Comparison of ENCODE assay signal across 8 cellular contexts in the genomic region with DNA sequence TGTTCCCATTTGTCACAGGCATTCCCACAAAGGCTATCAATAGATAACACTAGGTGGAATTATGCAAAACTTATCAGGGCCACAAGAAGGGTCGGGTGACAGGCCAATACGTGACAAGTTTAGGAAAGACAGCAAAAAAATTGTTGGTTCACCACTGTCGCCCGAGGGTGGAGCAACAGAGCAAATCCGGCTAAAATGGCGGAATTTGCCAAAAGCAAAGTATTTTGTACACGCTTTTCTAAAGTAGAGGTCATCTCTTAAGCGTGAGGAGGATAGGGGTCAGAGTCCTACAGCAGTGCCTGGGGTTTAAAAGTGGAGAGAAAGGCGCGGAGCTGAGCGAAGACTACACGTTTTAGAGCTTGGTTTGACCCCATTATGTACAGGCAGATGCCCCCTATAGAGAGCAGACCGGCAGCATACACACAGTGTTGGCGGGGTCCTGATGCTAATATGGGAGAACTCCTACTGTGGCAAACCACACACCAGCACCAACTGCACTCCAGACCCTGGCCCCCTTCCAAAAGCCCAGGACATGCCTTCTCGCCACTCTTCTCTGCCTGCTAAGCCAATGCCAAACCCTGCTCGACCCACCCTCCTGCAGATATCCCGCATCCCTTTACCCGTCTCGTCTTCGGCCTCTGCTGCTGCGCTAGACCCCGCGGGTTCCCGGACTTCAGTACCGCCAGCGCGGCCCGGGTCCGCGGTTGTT. TPM values are rescaled to one million over a fixed set of nuclear protein-coding genes. Genes with fewer than 3 reads are reported as not detected.
DNase-seq lines count a peak whose midpoint lies in the region; ATAC-seq and TF ChIP-seq lines count a peak whose summit lies in the region.

No MANE protein-coding gene starts in this region.

- in situ Hi-C loops in brain microvascular endothelial cell (cut with HindIII; ENCODE audit: low pct_ligation_motif_present, low sequenced_read_pairs), result no loop called here

- ATAC-seq in GM19452 (IDR thresholded peaks at IDR 0.05; ENCODE audit: unreplicated experiment) (peak; percentile 37), HG03442 (IDR thresholded peaks at IDR 0.05; ENCODE audit: unreplicated experiment) (peak; percentile 33)

- DNase-seq in NCI-H2227 (lab: John Stamatoyannopoulos, UW; ENCODE audit: unreplicated experiment) (peak; percentile 23), NCI-H2227 treated with DMSO at 0.1 percent for 48 hours (lab: John Stamatoyannopoulos, UW) (no peak), brain microvascular endothelial cell (peak; percentile 24), kidney epithelial cell (ENCODE audit: low read depth) (no peak)
- DNase-seq in stimulated activated naive CD4-positive, alpha-beta T cell treated with Interleukin-2 at 50 U/mL for 16 hours (lab: John Stamatoyannopoulos, UW), result peak; percentile 1

- H3K27me3 ChIP-seq in brain microvascular endothelial cell (replicated peaks) (no peaks in the 10 kb centered on the region), kidney epithelial cell (ENCODE audit: control insufficient read depth, insufficient read depth, low read length) (no peaks in the 10 kb centered on the region)

- peak overlapping the region; percentile 87 for H3K4me3 ChIP-seq in brain microvascular endothelial cell (ENCODE audit: low read depth, low read length)
- H3K4me3 ChIP-seq in kidney epithelial cell (ENCODE audit: low read depth, low read length), result peak overlapping the region; percentile 77

- TF ChIP-seq CTCF in brain microvascular endothelial cell (IDR thresholded peaks at IDR 0.05; ENCODE audit: low read depth, low read length, missing control alignments) (peak; percentile 40), kidney epithelial cell (IDR thresholded peaks at IDR 0.05; ENCODE audit: insufficient read depth, low read length, poor library complexity, severe bottlenecking) (no peak)

- peaks cover 8% of the 10 kb centered on the region for H3K36me3 ChIP-seq in brain microvascular endothelial cell (replicated peaks)
- peaks cover 2% of the 10 kb centered on the region for H3K36me3 ChIP-seq in kidney epithelial cell (ENCODE audit: control insufficient read depth, insufficient read depth, low read length)

- peak overlapping the region; percentile 21 for H3K27ac ChIP-seq in brain microvascular endothelial cell

TF ChIP-seq in PFSK-1, 5 proteins besides CTCF, POLR2A, EP300 and RAD21:
- peak; percentile 50; the same call in 1 of the 2 replicates for TF ChIP-seq TAF1 (IDR thresholded peaks at IDR 0.05; ENCODE audit: borderline replicate concordance, insufficient read depth, low read length)
- no peak for TF ChIP-seq FOXP2 (optimal IDR thresholded peaks at IDR 0.05; ENCODE audit: borderline replicate concordance, extremely low read depth, extremely low read length, insufficient read depth)

RNA-seq across cellular contexts. Expression of gene CCNA2, which starts 0.7 kb away (rescaled TPM):
- polyA plus RNA-seq in PFSK-1 (2012; ENCODE audit: insufficient read length, low read depth), result 11.9 TPM
- 7.2 and 9.2 TPM in 2 replicates for total RNA-seq in kidney epithelial cell

RNA-seq across cellular contexts. Expression of gene EXOSC9, which starts 21.8 kb away (rescaled TPM):
- 20.8 TPM for polyA plus RNA-seq in PFSK-1 (2012; ENCODE audit: insufficient read length, low read depth)
- total RNA-seq in kidney epithelial cell, result 27.9 and 39.2 TPM in 2 replicates

RNA-seq across cellular contexts. Expression of gene BBS7, which starts 47.3 kb away (rescaled TPM):
- 4.3 TPM for polyA plus RNA-seq in PFSK-1 (2012; ENCODE audit: insufficient read length, low read depth)
- total RNA-seq in kidney epithelial cell, result 15.5 and 31.5 TPM in 2 replicates

RNA-seq across cellular contexts. Expression of gene SMIM43, which starts 58.0 kb away (rescaled TPM):
- not detected for polyA plus RNA-seq in PFSK-1 (2012; ENCODE audit: insufficient read length, low read depth)
- not detected in 2 replicates for total RNA-seq in kidney epithelial cell

Comparison
In these comparisons a context has a peak if more than half of its experiments do, and no peak if none do; other contexts are left out.
1. DNase-seq: peak in NCI-H2227 (single experiment), brain microvascular endothelial cell (single experiment) and stimulated activated naive CD4-positive, alpha-beta T cell treated with Interleukin-2 at 50 U/mL for 16 hours (single experiment); none in NCI-H2227 treated with DMSO at 0.1 percent for 48 hours (single experiment) and kidney epithelial cell (single experiment).